ENCODE assay signal across 18 cellular contexts in genomic region chr17:79156463-79157095, GRCh38.
"Had no signal": no experiment of that assay in that cellular context is flagged by ENCODE, and none has a peak within 500 bp of the region (broad histone marks: within the 10 kb centered on the region; RNA-seq: fewer than 3 reads in every experiment).

No MANE protein-coding gene starts in this region.

- DNase-seq: activated CD4-positive, alpha-beta T cell treated with anti-CD3 and anti-CD28 coated beads for 1 hour; activated CD4-positive, alpha-beta T cell treated with anti-CD3 and anti-CD28 coated beads, Interleukin-2, amount 50 U/mL, for 1 hour; activated CD8-positive, alpha-beta T cell treated with anti-CD3 and anti-CD28 coated beads, Interleukin-2, amount 10 ng/mL, durations not matched to agents 7 days and 5 days; activated gamma-delta T cell; body of pancreas; effector CD4-positive, alpha-beta T cell; heart left ventricle; left ventricle myocardium superior; mammary epithelial cell; midbrain; natural killer cell; pancreas; right cardiac atrium; stimulated activated CD4-positive, alpha-beta T cell treated with anti-CD3 and anti-CD28 coated beads, Interleukin-12 subunit alpha, Interleukin-12 subunit beta, amount 100 ng/mL, for 4 hours; stimulated activated naive CD8-positive, alpha-beta T cell treated with anti-CD3 and anti-CD28 coated beads, Interleukin-15, amount 100 ng/mL, for 72 hours had no signal

- H3K4me1 ChIP-seq: body of pancreas, pancreas, tibial nerve had no signal

- H3K27me3 ChIP-seq: body of pancreas, cardiac muscle cell, pancreas had no signal

- H3K9me3 ChIP-seq: body of pancreas, heart left ventricle, pancreas had no signal

- H3K36me3 ChIP-seq: cardiac muscle cell, heart left ventricle, pancreas, tibial nerve had no signal

- H3K4me3 ChIP-seq: body of pancreas, cardiac muscle cell, heart left ventricle, pancreas, tibial nerve had no signal

- H3K27ac ChIP-seq: body of pancreas, cardiac muscle cell, heart left ventricle, pancreas, tibial nerve, VCaP had no signal
